In genomic region chr4:92184566-92184965, GRCh38 we compare ENCODE assay signal across 31 cellular contexts.
"Had no signal": no experiment of that assay in that cellular context is flagged by ENCODE, and none has a peak within 500 bp of the region (broad histone marks: within the 10 kb centered on the region; RNA-seq: fewer than 3 reads in every experiment).

No MANE protein-coding gene starts in this region.

- H3K79me2 ChIP-seq: hepatocyte had no signal

- H3K27ac ChIP-seq: ascending aorta, dorsolateral prefrontal cortex, gastroesophageal sphincter, hepatocyte, transverse colon, WERI-Rb-1 had no signal

- FAIRE-seq: colon, keratinocyte, urothelium cell line had no signal

- H2AFZ ChIP-seq: hepatocyte had no signal

- H3K4me3 Mint-ChIP-seq: activated CD4-positive, alpha-beta memory T cell treated with anti-CD3 and anti-CD28 coated beads for 36 hours; activated naive CD4-positive, alpha-beta T cell treated with anti-CD3 and anti-CD28 coated beads for 36 hours; activated naive CD8-positive, alpha-beta T cell treated with anti-CD3 and anti-CD28 coated beads for 36 hours; activated T-helper 1 cell treated with anti-CD3 and anti-CD28 coated beads, Interleukin-12 subunit alpha, Interleukin-12 subunit beta, Interleukin-2, Interleukin-4 antibody, amounts not matched to agents 30 ng/mL and 10 ng/mL and 1 ng/mL, durations not matched to agents 14 hours and 24 hours and 36 hours; central memory CD8-positive, alpha-beta T cell; effector memory CD8-positive, alpha-beta T cell; natural killer cell treated with Interleukin-12 subunit alpha and Interleukin-12 subunit beta and Interleukin-15 and Interleukin-18, amount 100 ng/mL, for 72 hours; T-helper 17 cell had no signal

- H3K4me2 ChIP-seq: hepatocyte had no signal

- H3K27me3 ChIP-seq: ascending aorta, dorsolateral prefrontal cortex, gastroesophageal sphincter, hepatocyte, testis, transverse colon had no signal

- H3K36me3 Mint-ChIP-seq: activated CD4-positive, alpha-beta memory T cell treated with anti-CD3 and anti-CD28 coated beads for 36 hours; activated naive CD8-positive, alpha-beta T cell treated with anti-CD3 and anti-CD28 coated beads for 36 hours had no signal

- H3K27ac Mint-ChIP-seq: activated CD4-positive, alpha-beta memory T cell treated with anti-CD3 and anti-CD28 coated beads for 36 hours; activated naive CD4-positive, alpha-beta T cell treated with anti-CD3 and anti-CD28 coated beads for 36 hours; activated naive CD8-positive, alpha-beta T cell treated with anti-CD3 and anti-CD28 coated beads for 36 hours; activated T-helper 1 cell treated with anti-CD3 and anti-CD28 coated beads, Interleukin-12 subunit alpha, Interleukin-12 subunit beta, Interleukin-2, Interleukin-4 antibody, amounts not matched to agents 30 ng/mL and 10 ng/mL and 1 ng/mL, durations not matched to agents 14 hours and 24 hours and 36 hours; effector memory CD8-positive, alpha-beta T cell; natural killer cell treated with Interleukin-12 subunit alpha and Interleukin-12 subunit beta and Interleukin-15 and Interleukin-18, amount 100 ng/mL, for 72 hours; T-helper 17 cell had no signal

- H3K4me1 ChIP-seq: ascending aorta, gastroesophageal sphincter, testis, transverse colon had no signal

- DNase-seq: activated CD4-positive, alpha-beta memory T cell treated with anti-CD3 and anti-CD28 coated beads for 36 hours; activated CD4-positive, alpha-beta T cell treated with anti-CD3 and anti-CD28 coated beads for 48 hours; activated CD8-positive, alpha-beta memory T cell treated with anti-CD3 and anti-CD28 coated beads, Interleukin-2, amount 50 U/mL, for 4 hours; activated effector memory CD4-positive, alpha-beta T cell treated with anti-CD3 and anti-CD28 coated beads, Interleukin-2, amount 50 U/mL, for 16 hours; activated naive CD4-positive, alpha-beta T cell treated with anti-CD3 and anti-CD28 coated beads for 36 hours; activated naive CD8-positive, alpha-beta T cell treated with anti-CD3 and anti-CD28 coated beads for 36 hours; activated T-cell treated with anti-CD3 and anti-CD28 coated beads, Interleukin-2, amount 50 U/mL, for 1 hour; dorsolateral prefrontal cortex; effector memory CD8-positive, alpha-beta T cell; erythroblast; left cardiac atrium; left ventricle myocardium superior; mucosa of descending colon; right cardiac atrium; stimulated activated CD4-positive, alpha-beta T cell treated with anti-CD3 and anti-CD28 coated beads, Interleukin-2, amount 100 ng/mL, for 48 hours; stimulated activated naive CD4-positive, alpha-beta T cell treated with Interleukin-2 at 50 U/mL for 16 hours; T-helper 17 cell; T1000; transverse colon; WERI-Rb-1 had no signal

- H3K4me1 Mint-ChIP-seq: activated naive CD8-positive, alpha-beta T cell treated with anti-CD3 and anti-CD28 coated beads for 36 hours; central memory CD8-positive, alpha-beta T cell; T-helper 17 cell had no signal

- H3K4me3 ChIP-seq: ascending aorta, dorsolateral prefrontal cortex, gastroesophageal sphincter, hepatocyte, mucosa of descending colon, transverse colon had no signal

- H3K36me3 ChIP-seq: ascending aorta, gastroesophageal sphincter, transverse colon, WERI-Rb-1 had no signal

- ATAC-seq: activated CD4-positive, CD25-positive, alpha-beta regulatory T cell treated with anti-CD3 and anti-CD28 coated beads, Interleukin-2, amount 50 U/mL, for 24 hours; effector memory CD8-positive, alpha-beta T cell; gastroesophageal sphincter; left cardiac atrium; left ventricle myocardium superior; mucosa of descending colon; natural killer cell treated with Interleukin-12 subunit alpha and Interleukin-12 subunit beta and Interleukin-15 and Interleukin-18, amount 100 ng/mL, for 72 hours; right cardiac atrium; T-helper 17 cell had no signal

- H3K27me3 Mint-ChIP-seq: activated CD4-positive, alpha-beta memory T cell treated with anti-CD3 and anti-CD28 coated beads for 36 hours; activated naive CD8-positive, alpha-beta T cell treated with anti-CD3 and anti-CD28 coated beads for 36 hours; central memory CD8-positive, alpha-beta T cell; effector memory CD8-positive, alpha-beta T cell; natural killer cell treated with Interleukin-12 subunit alpha and Interleukin-12 subunit beta and Interleukin-15 and Interleukin-18, amount 100 ng/mL, for 72 hours; T-helper 17 cell had no signal

- H3K9me3 ChIP-seq: ascending aorta, testis had no signal
